ENCODE assay signal across 1 cellular context in genomic region chr4:48031802-48032525, GRCh38.
TF ChIP-seq lines count a peak whose summit lies in the region.

No MANE protein-coding gene starts in this region.

TF ChIP-seq in HEK293, 187 proteins besides CTCF, POLR2A, EP300 and RAD21 (continued from another document):
- TF ChIP-seq ZNF664 (tag by site-specific recombination; IDR thresholded peaks at IDR 0.05) (no peak), ZNF223 (tag by site-specific recombination; IDR thresholded peaks at IDR 0.05) (no peak), ZNF558 (tag by site-specific recombination; IDR thresholded peaks at IDR 0.05) (no peak), ZSCAN4 (tag by site-specific recombination; IDR thresholded peaks at IDR 0.05) (no peak), ZNF169 (tag by site-specific recombination; IDR thresholded peaks at IDR 0.05) (no peak), GFI1B (tag by site-specific recombination; IDR thresholded peaks at IDR 0.05) (no peak), ZNF704 (tag by site-specific recombination; IDR thresholded peaks at IDR 0.05) (no peak), ZNF473 (tag by site-specific recombination; IDR thresholded peaks at IDR 0.05) (no peak), ZNF366 (tag by site-specific recombination; conservative IDR thresholded peaks at IDR 0.05) (0 out of 2 replicates have a peak, but pooled peaks have one; percentile 16), WT1 (tag by site-specific recombination; IDR thresholded peaks at IDR 0.05) (no peak), ZNF138 (tag by site-specific recombination; IDR thresholded peaks at IDR 0.05; ENCODE audit: borderline replicate concordance) (no peak), ZNF488 (tag by site-specific recombination; IDR thresholded peaks at IDR 0.05) (no peak), ZNF629 (tag by site-specific recombination; IDR thresholded peaks at IDR 0.05) (no peak), SCRT1 (tag by site-specific recombination; IDR thresholded peaks at IDR 0.05; ENCODE audit: borderline replicate concordance) (no peak), KLF7 (tag by site-specific recombination; IDR thresholded peaks at IDR 0.05; ENCODE audit: borderline replicate concordance) (no peak), ZBTB10 (tag by site-specific recombination; IDR thresholded peaks at IDR 0.05) (no peak), ZXDB (tag by site-specific recombination; IDR thresholded peaks at IDR 0.05) (0 out of 2 replicates have a peak, but pooled peaks have one; percentile 17), PATZ1 (tag by site-specific recombination; IDR thresholded peaks at IDR 0.05) (no peak), ZNF768 (tag by site-specific recombination; IDR thresholded peaks at IDR 0.05) (no peak), ZNF112 (tag by site-specific recombination; IDR thresholded peaks at IDR 0.05) (no peak), ZNF791 (tag by site-specific recombination; IDR thresholded peaks at IDR 0.05) (no peak)
TF ChIP-seq in HEK293: peak in this region for 4.
